ENCODE assay signal across 1 cellular context in the genomic region with DNA sequence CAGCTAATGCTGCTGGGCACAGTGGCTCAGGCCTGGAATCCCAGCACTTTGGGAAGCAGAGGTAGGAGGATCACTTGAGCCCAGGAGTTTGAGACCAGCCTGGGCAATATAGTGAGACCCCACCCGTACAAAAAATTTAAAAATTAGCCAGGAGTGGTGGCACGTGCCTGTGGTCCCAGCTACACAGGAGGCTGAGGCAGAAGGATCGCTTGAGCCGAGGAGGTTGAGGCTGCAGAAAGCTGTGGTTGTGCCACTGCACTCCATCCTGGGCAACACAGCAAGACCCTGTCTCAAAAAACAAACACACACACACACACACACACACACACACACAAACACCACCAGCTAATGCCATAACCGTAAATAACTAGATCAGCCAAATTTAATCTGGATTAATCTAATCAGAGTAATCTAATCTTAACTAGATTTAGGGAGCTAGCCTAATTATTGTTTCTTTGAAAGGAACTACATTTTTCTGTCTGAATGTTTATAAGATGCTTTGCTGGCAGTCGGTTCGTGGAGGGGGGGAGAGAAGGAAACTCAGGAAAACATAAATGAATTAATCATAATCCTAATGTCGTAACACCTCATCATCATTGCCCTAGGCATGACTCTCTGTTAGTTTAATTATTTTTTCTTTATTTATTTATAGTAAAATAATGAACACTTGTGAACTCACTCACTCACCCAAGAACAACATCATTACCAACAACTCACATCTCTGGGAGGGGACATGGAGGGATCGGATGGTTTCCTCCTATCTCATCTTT.
TF ChIP-seq lines count a peak whose summit lies in the region.

No MANE protein-coding gene starts in this region.

TF ChIP-seq in K562, 482 proteins besides CTCF, POLR2A, EP300 and RAD21:
- no peak for TF ChIP-seq LCOR (CRISPR knock-in tag; IDR thresholded peaks at IDR 0.05)
- TF ChIP-seq RBM25 (IDR thresholded peaks at IDR 0.05; ENCODE audit: low read depth, low read length, severe bottlenecking): peak; percentile 38
- TF ChIP-seq ZNF121 (CRISPR knock-in tag; conservative IDR thresholded peaks at IDR 0.05): peak; percentile 67
